ENCODE assay signal across 13 cellular contexts in the genomic region with DNA sequence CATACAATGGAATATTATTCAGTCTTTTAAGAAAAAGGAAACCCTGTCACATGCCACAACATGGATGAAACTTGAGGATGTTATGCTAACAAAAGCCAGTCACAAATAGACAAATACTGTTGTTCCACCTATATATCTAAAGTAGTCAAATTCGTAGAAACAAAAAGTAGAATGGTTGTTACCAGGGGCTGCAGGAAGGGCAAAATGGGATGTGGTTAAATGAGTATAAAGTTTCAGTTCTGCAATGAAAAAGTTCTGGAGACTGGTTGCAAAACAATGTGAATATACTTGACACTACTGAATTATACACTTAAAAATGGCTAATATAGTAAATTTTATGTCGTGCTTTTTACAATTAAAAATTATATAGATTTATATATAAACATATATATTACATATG. TPM values are rescaled to one million over a fixed set of nuclear protein-coding genes. Genes with fewer than 3 reads are reported as not detected.
DNase-seq lines count a peak whose midpoint lies in the region; ATAC-seq lines count a peak whose summit lies in the region.
"Had no signal": no experiment of that assay in that cellular context is flagged by ENCODE, and none has a peak within 500 bp of the region (broad histone marks: within the 10 kb centered on the region; RNA-seq: fewer than 3 reads in every experiment).

No MANE protein-coding gene starts in this region.

- no peaks in the 10 kb centered on the region for H4K20me1 ChIP-seq in BLaER1 treated with 17β-estradiol and CSF1 and Interleukin-3, amounts not matched to agents 10 nM and 100 nM

- H3K36me3 Mint-ChIP-seq in activated T-cell treated with anti-CD3 and anti-CD28 coated beads, Interleukin-2, amount 50 U/mL, for 4 hours (ENCODE audit: insufficient read depth): no peaks in the 10 kb centered on the region
- H3K36me3 Mint-ChIP-seq in activated CD4-positive, alpha-beta memory T cell treated with anti-CD3 and anti-CD28 coated beads for 36 hours: no peaks in the 10 kb centered on the region

- H3K4me1 Mint-ChIP-seq in activated T-cell treated with anti-CD3 and anti-CD28 coated beads, Interleukin-2, amount 50 U/mL, for 4 hours (ENCODE audit: low read depth): no peaks in the 10 kb centered on the region
- H3K4me1 Mint-ChIP-seq in activated CD4-positive, alpha-beta memory T cell treated with anti-CD3 and anti-CD28 coated beads for 36 hours (ENCODE audit: low read depth): no peaks in the 10 kb centered on the region

- no peak overlapping the region for H3K23ac ChIP-seq in mesenchymal stem cell (ENCODE audit: low read length in 2 of 2)

- H4K91ac ChIP-seq in mesenchymal stem cell (ENCODE audit: low read length): no peak overlapping the region

- H3K4me3 ChIP-seq in BLaER1 treated with 17β-estradiol and CSF1 and Interleukin-3, amounts not matched to agents 10 nM and 100 nM: no peak overlapping the region
- H3K4me3 ChIP-seq in mesenchymal stem cell (ENCODE audit: insufficient read depth in 1 of 2, low read depth in 1 of 2, low read length in 2 of 2): no peak overlapping the region
- H3K4me3 ChIP-seq: A549 had no signal

- H3K27ac Mint-ChIP-seq in activated CD4-positive, alpha-beta memory T cell treated with anti-CD3 and anti-CD28 coated beads for 36 hours: no peak overlapping the region

- peaks cover 3% of the 10 kb centered on the region for H3K9me3 Mint-ChIP-seq in activated T-cell treated with anti-CD3 and anti-CD28 coated beads, Interleukin-2, amount 50 U/mL, for 4 hours
- H3K9me3 Mint-ChIP-seq in activated CD4-positive, alpha-beta memory T cell treated with anti-CD3 and anti-CD28 coated beads for 36 hours: peaks cover 4% of the 10 kb centered on the region

- no peak overlapping the region for H4K8ac ChIP-seq in mesenchymal stem cell (ENCODE audit: low read length)

- DNase-seq in Kasumi-1 (lab: John Stamatoyannopoulos, UW): peak; percentile 36 to 39
- no peak for DNase-seq in activated T-cell treated with anti-CD3 and anti-CD28 coated beads, Interleukin-2, amount 50 U/mL, for 4 hours
- DNase-seq in mesenchymal stem cell: no peak
- no peak for DNase-seq in activated T-cell treated with anti-CD3 and anti-CD28 coated beads, Interleukin-2, amount 50 U/mL, for 1 hour
- DNase-seq in activated CD4-positive, alpha-beta memory T cell treated with anti-CD3 and anti-CD28 coated beads for 36 hours: no peak
- DNase-seq: activated naive CD4-positive, alpha-beta T cell treated with anti-CD3 and anti-CD28 coated beads, Interleukin-2, amount 50 U/mL, for 16 hours; effector memory CD4-positive, alpha-beta T cell; NCI-H1092; NK-92 treated with Interleukin-12 subunit alpha and Interleukin-12 subunit beta, amount 100 ng/mL, for 24 hours had no signal

- H2BK15ac ChIP-seq in mesenchymal stem cell (ENCODE audit: low read depth, poor library complexity, severe bottlenecking): no peak overlapping the region

- intact Hi-C loops in activated CD4-positive, alpha-beta memory T cell treated with anti-CD3 and anti-CD28 coated beads for 36 hours (cut with micrococcal nuclease): no loop called here

- no peaks in the 10 kb centered on the region for H3K27me3 ChIP-seq in BLaER1 treated with 17β-estradiol and CSF1 and Interleukin-3, amounts not matched to agents 10 nM and 100 nM
- no peaks in the 10 kb centered on the region for H3K27me3 ChIP-seq in mesenchymal stem cell (ENCODE audit: control insufficient read depth in 1 of 2, insufficient read depth in 1 of 2, low read length in 2 of 2)

- peak overlapping the region; percentile 29 to 85 (median 59); a peak in 18 of 22 replicates for H3K4me2 ChIP-seq in BLaER1 treated with 17β-estradiol and CSF1 and Interleukin-3, amounts not matched to agents 10 nM and 100 nM
- no peak overlapping the region for H3K4me2 ChIP-seq in mesenchymal stem cell (ENCODE audit: low read length, poor library complexity, severe bottlenecking)
- H3K4me2 ChIP-seq: A549 had no signal

- H3K4me1 ChIP-seq in BLaER1 treated with 17β-estradiol and CSF1 and Interleukin-3, amounts not matched to agents 10 nM and 100 nM: peaks cover 7 to 18% (median 14%) of the 10 kb centered on the region in 10 experiments; a peak in 18 of 20 replicates
- H3K4me1 ChIP-seq in mesenchymal stem cell (ENCODE audit: control insufficient read depth, insufficient read depth, low read depth, low read length): no peaks in the 10 kb centered on the region

- no peaks in the 10 kb centered on the region for H3K9me3 ChIP-seq in BLaER1 treated with 17β-estradiol and CSF1 and Interleukin-3, amounts not matched to agents 10 nM and 100 nM (replicated peaks in 1 of 11)
- no peaks in the 10 kb centered on the region for H3K9me3 ChIP-seq in mesenchymal stem cell (ENCODE audit: control insufficient read depth, low read length)
- H3K9me3 ChIP-seq: A549 had no signal

- H2BK5ac ChIP-seq in mesenchymal stem cell (ENCODE audit: low read depth, low read length, poor library complexity, severe bottlenecking): no peak overlapping the region

- no peaks in the 10 kb centered on the region for H3K27me3 Mint-ChIP-seq in activated T-cell treated with anti-CD3 and anti-CD28 coated beads, Interleukin-2, amount 50 U/mL, for 4 hours (ENCODE audit: low read depth)
- H3K27me3 Mint-ChIP-seq in activated CD4-positive, alpha-beta memory T cell treated with anti-CD3 and anti-CD28 coated beads for 36 hours: no peaks in the 10 kb centered on the region

- POLR2A ChIA-PET in activated CD4-positive, alpha-beta memory T cell treated with anti-CD3 and anti-CD28 coated beads for 36 hours (lab: Charles Lee): no interaction called here

- no peak overlapping the region for H2AK5ac ChIP-seq in mesenchymal stem cell (ENCODE audit: low read length, severe bottlenecking)

- H2BK120ac ChIP-seq in mesenchymal stem cell (ENCODE audit: low read depth, low read length): no peak overlapping the region

- H3K4ac ChIP-seq in mesenchymal stem cell (ENCODE audit: low read depth in 1 of 2, low read length in 2 of 2): no peak overlapping the region

- H3K79me1 ChIP-seq in mesenchymal stem cell (replicated peaks; ENCODE audit: low read length, poor library complexity, severe bottlenecking): no peaks in the 10 kb centered on the region

- H3K18ac ChIP-seq in mesenchymal stem cell (ENCODE audit: low read depth in 1 of 2, low read length in 2 of 2): no peak overlapping the region

- H3K27ac ChIP-seq in BLaER1 treated with 17β-estradiol and CSF1 and Interleukin-3, amounts not matched to agents 10 nM and 100 nM: peak overlapping the region; percentile 17 to 84 (median 73); a peak in 19 of 22 replicates
- H3K27ac ChIP-seq in mesenchymal stem cell (ENCODE audit: low read length, poor library complexity, severe bottlenecking): no peak overlapping the region
- H3K27ac ChIP-seq: A549 had no signal

- no peaks in the 10 kb centered on the region for H3K36me3 ChIP-seq in BLaER1 treated with 17β-estradiol and CSF1 and Interleukin-3, amounts not matched to agents 10 nM and 100 nM
- H3K36me3 ChIP-seq in mesenchymal stem cell (ENCODE audit: control insufficient read depth in 1 of 2, insufficient read depth in 2 of 2, low read depth in 1 of 2, low read length in 2 of 2): no peaks in the 10 kb centered on the region

- no peak overlapping the region for H2BK12ac ChIP-seq in mesenchymal stem cell (ENCODE audit: low read length in 2 of 2)

- no peak overlapping the region for H3K4me3 Mint-ChIP-seq in activated T-cell treated with anti-CD3 and anti-CD28 coated beads, Interleukin-2, amount 50 U/mL, for 4 hours
- H3K4me3 Mint-ChIP-seq in activated CD4-positive, alpha-beta memory T cell treated with anti-CD3 and anti-CD28 coated beads for 36 hours: no peak overlapping the region

- WGBS in mesenchymal stem cell: no CpG with 5 or more reads among the region's 2 CpGs

- H3K9ac ChIP-seq in BLaER1 treated with 17β-estradiol and CSF1 and Interleukin-3, amounts not matched to agents 10 nM and 100 nM: peak overlapping the region in 6 of 11 experiments; percentile 2 to 51 (median 34); a peak in 7 of 22 replicates
- H3K9ac ChIP-seq in mesenchymal stem cell (ENCODE audit: low read length): no peak overlapping the region

- no peak overlapping the region for H3K14ac ChIP-seq in mesenchymal stem cell (ENCODE audit: low read length in 2 of 2)

- CTCF ChIA-PET in activated CD4-positive, alpha-beta memory T cell treated with anti-CD3 and anti-CD28 coated beads for 36 hours (lab: Charles Lee): no interaction called here

- ATAC-seq in GM19455 (IDR thresholded peaks at IDR 0.05; ENCODE audit: unreplicated experiment) (peak; percentile 93), HG02943 (IDR thresholded peaks at IDR 0.05; ENCODE audit: low read depth, unreplicated experiment) (peak; percentile 96)
- ATAC-seq in activated T-cell treated with anti-CD3 and anti-CD28 coated beads, Interleukin-2, amount 50 U/mL, for 4 hours: no peak
- ATAC-seq: A549 had no signal

- no peak overlapping the region for H2AFZ ChIP-seq in mesenchymal stem cell (ENCODE audit: low read depth, low read length)

RNA-seq across cellular contexts. Expression of a gene that starts 12.2 kb away (rescaled TPM):
- total RNA-seq in activated T-cell treated with anti-CD3 and anti-CD28 coated beads, Interleukin-2, amount 50 U/mL, for 4 hours: not detected
- 0.11 TPM for polyA plus RNA-seq in mesenchymal stem cell (2013, experiment 1 of 2)
- 0.04 TPM for polyA plus RNA-seq in mesenchymal stem cell (2013, experiment 2 of 2)
- not detected for total RNA-seq in activated CD4-positive, alpha-beta memory T cell treated with anti-CD3 and anti-CD28 coated beads for 36 hours

Comparison
In these comparisons a context has a peak if more than half of its experiments do, and no peak if none do; other contexts are left out.
1. ATAC-seq: peak in GM19455 (single experiment) and HG02943 (single experiment); none in activated T-cell treated with anti-CD3 and anti-CD28 coated beads, Interleukin-2, amount 50 U/mL, for 4 hours (0 of 2).
2. DNase-seq: peak in Kasumi-1 (2 of 2); none in activated T-cell treated with anti-CD3 and anti-CD28 coated beads, Interleukin-2, amount 50 U/mL, for 4 hours (single experiment), mesenchymal stem cell (single experiment), activated T-cell treated with anti-CD3 and anti-CD28 coated beads, Interleukin-2, amount 50 U/mL, for 1 hour (single experiment) and activated CD4-positive, alpha-beta memory T cell treated with anti-CD3 and anti-CD28 coated beads for 36 hours (single experiment).